Comparison of ENCODE assay signal across 11 cellular contexts in the genomic region with DNA sequence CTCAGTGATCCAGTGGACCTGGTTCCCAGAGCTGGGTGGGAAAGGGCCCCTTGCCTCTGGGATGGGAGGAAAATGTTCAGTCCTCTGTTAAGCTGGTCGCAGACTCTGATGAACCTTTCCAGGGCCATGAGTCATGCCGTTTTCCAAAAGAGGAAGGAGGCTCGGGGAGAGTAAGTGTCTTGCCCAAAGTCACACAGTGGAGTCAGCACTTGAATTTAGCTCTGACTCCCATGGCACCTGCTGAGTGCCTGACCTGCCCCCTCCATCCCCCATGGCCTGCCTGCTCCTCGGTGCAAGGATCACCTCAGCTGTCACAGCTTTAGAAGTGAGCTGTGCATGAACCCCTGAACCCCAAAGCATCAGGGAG. TPM values are rescaled to one million over a fixed set of nuclear protein-coding genes. Genes with fewer than 3 reads are reported as not detected.
A peak's percentile ranks its signal among the peaks of the same experiment; 100 is the strongest.
DNase-seq lines count a peak whose midpoint lies in the region; ATAC-seq, FAIRE-seq and TF ChIP-seq lines count a peak whose summit lies in the region.
"Had no signal": no experiment of that assay in that cellular context is flagged by ENCODE, and none has a peak within 500 bp of the region (broad histone marks: within the 10 kb centered on the region; RNA-seq: fewer than 3 reads in every experiment).

No MANE protein-coding gene starts in this region.

- H3K9me3 Mint-ChIP-seq in CD8-positive, alpha-beta T cell: no peaks in the 10 kb centered on the region
- no peaks in the 10 kb centered on the region for H3K9me3 Mint-ChIP-seq in naive thymus-derived CD4-positive, alpha-beta T cell
- H3K9me3 Mint-ChIP-seq: immature natural killer cell had no signal

- TF ChIP-seq CTCF in CD8-positive, alpha-beta T cell (IDR thresholded peaks at IDR 0.05): no peak
- no peak for TF ChIP-seq CTCF in bronchial epithelial cell (IDR thresholded peaks at IDR 0.05; ENCODE audit: insufficient read depth, low read length, severe bottlenecking)

- intact Hi-C loops in CD8-positive, alpha-beta T cell (cut with DNase I, micrococcal nuclease): loop anchor here in 1 of 2 experiments (2.0 kb wide), 1 partner anchor 44 kb away; no protein-coding TSS in a partner anchor
- intact Hi-C loops in naive thymus-derived CD4-positive, alpha-beta T cell (cut with micrococcal nuclease): no loop called here

- no peaks in the 10 kb centered on the region for H3K9me3 ChIP-seq in CD8-positive, alpha-beta T cell (ENCODE audit: low read length)
- no peaks in the 10 kb centered on the region for H3K9me3 ChIP-seq in naive thymus-derived CD4-positive, alpha-beta T cell (ENCODE audit: control insufficient read depth in 2 of 3, low read length in 3 of 3)

- CTCF ChIA-PET in CD8-positive, alpha-beta T cell (lab: Charles Lee): interaction anchor here (0.9 to 2.9 kb wide), 7 partner anchors 9 to 105 kb away, joined by 3 to 10 read pairs (median 7); a partner anchor contains a TSS
- CTCF ChIA-PET in naive thymus-derived CD4-positive, alpha-beta T cell (lab: Charles Lee): interaction anchor here (1.4 to 1.6 kb wide), 2 partner anchors 12 to 105 kb away, joined by 3 to 4 read pairs; no protein-coding TSS in a partner anchor

- no peaks in the 10 kb centered on the region for H3K27me3 ChIP-seq in CD8-positive, alpha-beta T cell (ENCODE audit: insufficient read depth, low read length)
- H3K27me3 ChIP-seq in bronchial epithelial cell (ENCODE audit: control insufficient read depth, insufficient read depth, low read length): no peaks in the 10 kb centered on the region
- H3K27me3 ChIP-seq in naive thymus-derived CD4-positive, alpha-beta T cell (ENCODE audit: control insufficient read depth in 2 of 2, insufficient read depth in 2 of 2, low read length in 2 of 2): no peaks in the 10 kb centered on the region
- H3K27me3 ChIP-seq: dorsolateral prefrontal cortex had no signal

- H3K4me3 ChIP-seq in CD8-positive, alpha-beta T cell (ENCODE audit: low read depth, low read length): peak overlapping the region; percentile 34
- H3K4me3 ChIP-seq in bronchial epithelial cell (ENCODE audit: low read depth, low read length): no peak overlapping the region
- no peak overlapping the region for H3K4me3 ChIP-seq in naive thymus-derived CD4-positive, alpha-beta T cell (ENCODE audit: low read length)
- H3K4me3 ChIP-seq: dorsolateral prefrontal cortex had no signal

- no peak overlapping the region for H3K4me3 Mint-ChIP-seq in CD8-positive, alpha-beta T cell
- H3K4me3 Mint-ChIP-seq in naive thymus-derived CD4-positive, alpha-beta T cell: peak overlapping the region in 4 of 10 donors; percentile 9 to 61 (median 41)
- H3K4me3 Mint-ChIP-seq: immature natural killer cell had no signal

- H3K27ac ChIP-seq in CD8-positive, alpha-beta T cell (ENCODE audit: low read depth, low read length): no peak overlapping the region
- no peak overlapping the region for H3K27ac ChIP-seq in naive thymus-derived CD4-positive, alpha-beta T cell (ENCODE audit: low read depth, low read length)

- H3K36me3 ChIP-seq in CD8-positive, alpha-beta T cell (ENCODE audit: insufficient read depth, low read length): no peaks in the 10 kb centered on the region
- H3K36me3 ChIP-seq in bronchial epithelial cell (ENCODE audit: control insufficient read depth, insufficient read depth, low read length): no peaks in the 10 kb centered on the region
- no peaks in the 10 kb centered on the region for H3K36me3 ChIP-seq in naive thymus-derived CD4-positive, alpha-beta T cell (ENCODE audit: control insufficient read depth in 2 of 3, insufficient read depth in 3 of 3, low read length in 3 of 3)

- no peaks in the 10 kb centered on the region for H3K36me3 Mint-ChIP-seq in CD8-positive, alpha-beta T cell
- H3K36me3 Mint-ChIP-seq in naive thymus-derived CD4-positive, alpha-beta T cell: no peaks in the 10 kb centered on the region
- H3K36me3 Mint-ChIP-seq: immature natural killer cell had no signal

- H3K4me1 ChIP-seq in CD8-positive, alpha-beta T cell (ENCODE audit: insufficient read depth, low read length): peaks cover 30% of the 10 kb centered on the region
- peaks cover 4 to 16% of the 10 kb centered on the region in 2 donors for H3K4me1 ChIP-seq in naive thymus-derived CD4-positive, alpha-beta T cell (ENCODE audit: control insufficient read depth in 2 of 2, insufficient read depth in 2 of 2, low read length in 2 of 2)

- POLR2A ChIA-PET in CD8-positive, alpha-beta T cell (lab: Charles Lee): interaction anchor here (1.0 to 2.7 kb wide), 6 partner anchors 9 to 299 kb away, joined by 3 to 10 read pairs (median 4); a partner anchor contains a TSS
- POLR2A ChIA-PET in naive thymus-derived CD4-positive, alpha-beta T cell (lab: Charles Lee): interaction anchor here (0.6 to 3.5 kb wide), 8 partner anchors 9 to 27 kb away, joined by 3 to 15 read pairs (median 4); a partner anchor contains a TSS

- DNase-seq in CD8-positive, alpha-beta T cell: no peak
- peak; percentile 63 to 76 for DNase-seq in NOMO-1 (lab: John Stamatoyannopoulos, UW; ENCODE audit: unreplicated experiment in 2 of 2)
- DNase-seq in bronchial epithelial cell (ENCODE audit: low read depth): peak; percentile 43
- no peak for DNase-seq in naive thymus-derived CD4-positive, alpha-beta T cell
- no peak for DNase-seq in activated CD4-positive, alpha-beta T cell treated with anti-CD3 and anti-CD28 coated beads, Interleukin-2, amount 50 U/mL, for 48 hours
- DNase-seq: immature natural killer cell, MM.1S had no signal

- peak; percentile 60 for FAIRE-seq in bronchial epithelial cell (lab: Jason Lieb, UNC)

- no peak overlapping the region for H3K27ac Mint-ChIP-seq in CD8-positive, alpha-beta T cell
- H3K27ac Mint-ChIP-seq in naive thymus-derived CD4-positive, alpha-beta T cell: peak overlapping the region in 1 of 9 donors; percentile 36

- H3K27me3 Mint-ChIP-seq in CD8-positive, alpha-beta T cell (ENCODE audit: low read depth): no peaks in the 10 kb centered on the region
- peaks cover 0 to 19% (median 0%) of the 10 kb centered on the region in 5 donors for H3K27me3 Mint-ChIP-seq in naive thymus-derived CD4-positive, alpha-beta T cell

- no peak for ATAC-seq in CD8-positive, alpha-beta T cell
- peak; percentile 76 for ATAC-seq in naive thymus-derived CD4-positive, alpha-beta T cell
- no peak for ATAC-seq in GM21717 (IDR thresholded peaks at IDR 0.05; ENCODE audit: unreplicated experiment)
- ATAC-seq in HG03442 (IDR thresholded peaks at IDR 0.05; ENCODE audit: unreplicated experiment): no peak
- ATAC-seq in GM18517 (IDR thresholded peaks at IDR 0.05; ENCODE audit: unreplicated experiment): no peak

- peaks cover 46% of the 10 kb centered on the region for H3K4me1 Mint-ChIP-seq in CD8-positive, alpha-beta T cell (ENCODE audit: low read depth)
- peaks cover 7 to 24% (median 14%) of the 10 kb centered on the region in 7 donors for H3K4me1 Mint-ChIP-seq in naive thymus-derived CD4-positive, alpha-beta T cell
- H3K4me1 Mint-ChIP-seq: immature natural killer cell had no signal

RNA-seq across cellular contexts. Expression of a gene that starts 14.0 kb away (rescaled TPM):
- 10 to 100 TPM; 18.4 to 19.7 TPM for total RNA-seq in CD8-positive, alpha-beta T cell
- total RNA-seq in bronchial epithelial cell: 20.5 and 28.0 TPM in 2 replicates
- 10 to 100 TPM; 15.7 to 24.2 (median 19.8) TPM for total RNA-seq in naive thymus-derived CD4-positive, alpha-beta T cell
- polyA plus RNA-seq in naive thymus-derived CD4-positive, alpha-beta T cell: 10 to 100 TPM; 12.0 to 13.3 TPM

RNA-seq across cellular contexts. Expression of a gene that starts 52.5 kb away (rescaled TPM):
- total RNA-seq in CD8-positive, alpha-beta T cell: 10 to 100 TPM; 29.7 to 30.7 TPM
- 14.2 and 14.5 TPM in 2 replicates for total RNA-seq in bronchial epithelial cell
- 10 to 100 TPM; 18.7 to 45.9 (median 25.0) TPM for total RNA-seq in naive thymus-derived CD4-positive, alpha-beta T cell
- 10 to 100 TPM; 69.6 to 80.3 TPM for polyA plus RNA-seq in naive thymus-derived CD4-positive, alpha-beta T cell

RNA-seq across cellular contexts. Expression of a gene that starts 58.9 kb away (rescaled TPM):
- 10 to 100 TPM; 27.5 to 30.0 TPM for total RNA-seq in CD8-positive, alpha-beta T cell
- total RNA-seq in bronchial epithelial cell: 57.9 and 79.2 TPM in 2 replicates
- total RNA-seq in naive thymus-derived CD4-positive, alpha-beta T cell: 100 to 1,000 TPM in 2 of 5 experiments, 10 to 100 TPM in 3; 24.8 to 124 (median 73.6) TPM
- polyA plus RNA-seq in naive thymus-derived CD4-positive, alpha-beta T cell: 100 to 1,000 TPM; 116 to 160 TPM

Comparison
In these comparisons a context has a peak if more than half of its experiments do, and no peak if none do; other contexts are left out.
1. DNase-seq: peak in NOMO-1 (2 of 2) and bronchial epithelial cell (single experiment); none in CD8-positive, alpha-beta T cell (0 of 7), naive thymus-derived CD4-positive, alpha-beta T cell (0 of 9) and activated CD4-positive, alpha-beta T cell treated with anti-CD3 and anti-CD28 coated beads, Interleukin-2, amount 50 U/mL, for 48 hours (0 of 2).